In genomic region chr9:126683698-126684044, GRCh38 we compare ENCODE assay signal across 13 cellular contexts.
"Had no signal": no experiment of that assay in that cellular context is flagged by ENCODE, and none has a peak within 500 bp of the region (broad histone marks: within the 10 kb centered on the region; RNA-seq: fewer than 3 reads in every experiment).

No MANE protein-coding gene starts in this region.

- H3K4me3 ChIP-seq: left lung, thyroid gland, uterus had no signal

- H3K4me3 Mint-ChIP-seq: central memory CD8-positive, alpha-beta T cell; dendritic cell treated with granulocyte-macrophage colony-stimulating factor and Interleukin-4, amounts not matched to agents 40 ng/mL and 50 ng/mL, for 4 days; memory B cell; stimulated activated effector memory CD8-positive, alpha-beta T cell treated with anti-CD3 and anti-CD28 coated beads, Interleukin-12 subunit alpha, Interleukin-12 subunit beta, amount 100 ng/mL, for 72 hours; T-helper 1 cell treated with Interleukin-12 subunit alpha and Interleukin-12 subunit beta and Interleukin-4 antibody, amounts not matched to agents 30 μg/mL and 1 μg/mL, for 36 hours had no signal

- H3K27me3 ChIP-seq: thyroid gland had no signal

- H3K4me1 Mint-ChIP-seq: central memory CD8-positive, alpha-beta T cell; memory B cell had no signal

- H3K36me3 ChIP-seq: left lung, thyroid gland, uterus had no signal

- ATAC-seq: esophagus mucosa, left lung, SK-N-SH treated with all-trans-retinoic acid at 6 μM for 48 hours had no signal

- H3K4me1 ChIP-seq: left lung had no signal

- H3K9me3 ChIP-seq: left lung, thyroid gland, uterus had no signal

- DNase-seq: activated CD4-positive, alpha-beta T cell treated with anti-CD3 and anti-CD28 coated beads, Interleukin-2, amount 50 U/mL, for 1 hour; activated T-cell treated with anti-CD3 and anti-CD28 coated beads, Interleukin-2, amount 50 U/mL, for 1 hour; left lung; small intestine; uterus had no signal

- H3K27ac Mint-ChIP-seq: dendritic cell treated with granulocyte-macrophage colony-stimulating factor and Interleukin-4, amounts not matched to agents 40 ng/mL and 50 ng/mL, for 4 days; memory B cell; stimulated activated effector memory CD8-positive, alpha-beta T cell treated with anti-CD3 and anti-CD28 coated beads, Interleukin-12 subunit alpha, Interleukin-12 subunit beta, amount 100 ng/mL, for 72 hours; T-helper 1 cell treated with Interleukin-12 subunit alpha and Interleukin-12 subunit beta and Interleukin-4 antibody, amounts not matched to agents 30 μg/mL and 1 μg/mL, for 36 hours had no signal

- H3K9me3 Mint-ChIP-seq: central memory CD8-positive, alpha-beta T cell; dendritic cell treated with granulocyte-macrophage colony-stimulating factor and Interleukin-4, amounts not matched to agents 40 ng/mL and 50 ng/mL, for 4 days; memory B cell; stimulated activated effector memory CD8-positive, alpha-beta T cell treated with anti-CD3 and anti-CD28 coated beads, Interleukin-12 subunit alpha, Interleukin-12 subunit beta, amount 100 ng/mL, for 72 hours; T-helper 1 cell treated with Interleukin-12 subunit alpha and Interleukin-12 subunit beta and Interleukin-4 antibody, amounts not matched to agents 30 μg/mL and 1 μg/mL, for 36 hours had no signal

- H3K36me3 Mint-ChIP-seq: stimulated activated effector memory CD8-positive, alpha-beta T cell treated with anti-CD3 and anti-CD28 coated beads, Interleukin-12 subunit alpha, Interleukin-12 subunit beta, amount 100 ng/mL, for 72 hours had no signal

- H3K27ac ChIP-seq: left lung, thyroid gland, uterus had no signal
